Comparison of ENCODE assay signal across 1 cellular context in genomic region chr1:200028586-200029034, GRCh38.
TF ChIP-seq lines count a peak whose summit lies in the region.

No MANE protein-coding gene starts in this region.

TF ChIP-seq in H1, 55 proteins besides CTCF, POLR2A, EP300 and RAD21 (continued from another document):
- TF ChIP-seq FOSL1 (IDR thresholded peaks at IDR 0.05; ENCODE audit: insufficient read depth, low read depth, low read length), result no peak
- TF ChIP-seq RXRA (IDR thresholded peaks at IDR 0.05; ENCODE audit: insufficient read depth, low read depth, low read length), result no peak
- TF ChIP-seq SIN3A (conservative IDR thresholded peaks at IDR 0.05 in 1 of 2, IDR thresholded peaks at IDR 0.05 in 1 of 2; ENCODE audit: low read depth in 1 of 2, low read length in 2 of 2), result no peak
